ENCODE assay signal across 8 cellular contexts in the genomic region with DNA sequence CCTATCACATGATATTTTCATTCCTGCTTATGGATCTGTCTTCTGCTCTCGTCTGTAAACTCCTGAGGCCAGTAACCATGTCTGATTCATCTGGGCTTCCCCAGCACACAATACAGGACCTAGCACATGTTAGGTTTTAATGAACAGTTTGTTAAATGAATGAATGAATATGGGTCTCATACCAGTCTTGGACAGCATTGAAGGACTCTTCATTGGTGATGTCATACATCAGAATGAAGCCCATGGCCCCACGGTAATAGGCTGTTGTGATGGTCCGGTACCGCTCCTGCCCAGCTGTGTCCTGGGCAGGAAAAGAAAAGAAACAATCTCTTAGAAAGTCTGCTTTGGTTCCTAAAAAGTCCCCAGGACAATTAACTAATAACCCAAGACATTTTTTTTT. TPM values are rescaled to one million over a fixed set of nuclear protein-coding genes. Genes with fewer than 3 reads are reported as not detected.
"Had no signal": no experiment of that assay in that cellular context is flagged by ENCODE, and none has a peak within 500 bp of the region (broad histone marks: within the 10 kb centered on the region; RNA-seq: fewer than 3 reads in every experiment).

No MANE protein-coding gene starts in this region.

- H3K4me3 ChIP-seq: GM23338 had no signal

- H3K4me2 ChIP-seq: GM23338, KMS-11 had no signal

- H3K27ac Mint-ChIP-seq: GM23338 had no signal

- H3K4me3 Mint-ChIP-seq: GM23338, H9, IgD-negative memory B cell had no signal

- H3K4me1 Mint-ChIP-seq: GM23338 had no signal

- DNase-seq: H9, KBM-7 had no signal

- H3K9ac ChIP-seq: KMS-11 had no signal

- H3K27me3 Mint-ChIP-seq: IgD-negative memory B cell had no signal

- ATAC-seq: GM23338 had no signal

- H2AFZ ChIP-seq: GM23338 had no signal

- H3K27ac ChIP-seq: HL-60, KMS-11 had no signal

- FAIRE-seq: H1, H54 had no signal

RNA-seq across cellular contexts. Expression of a gene that starts 53.4 kb away (rescaled TPM):
- polyA plus RNA-seq: IgD-negative memory B cell had no signal
